8 cellular contexts compared by ENCODE assay signal in the genomic region with DNA sequence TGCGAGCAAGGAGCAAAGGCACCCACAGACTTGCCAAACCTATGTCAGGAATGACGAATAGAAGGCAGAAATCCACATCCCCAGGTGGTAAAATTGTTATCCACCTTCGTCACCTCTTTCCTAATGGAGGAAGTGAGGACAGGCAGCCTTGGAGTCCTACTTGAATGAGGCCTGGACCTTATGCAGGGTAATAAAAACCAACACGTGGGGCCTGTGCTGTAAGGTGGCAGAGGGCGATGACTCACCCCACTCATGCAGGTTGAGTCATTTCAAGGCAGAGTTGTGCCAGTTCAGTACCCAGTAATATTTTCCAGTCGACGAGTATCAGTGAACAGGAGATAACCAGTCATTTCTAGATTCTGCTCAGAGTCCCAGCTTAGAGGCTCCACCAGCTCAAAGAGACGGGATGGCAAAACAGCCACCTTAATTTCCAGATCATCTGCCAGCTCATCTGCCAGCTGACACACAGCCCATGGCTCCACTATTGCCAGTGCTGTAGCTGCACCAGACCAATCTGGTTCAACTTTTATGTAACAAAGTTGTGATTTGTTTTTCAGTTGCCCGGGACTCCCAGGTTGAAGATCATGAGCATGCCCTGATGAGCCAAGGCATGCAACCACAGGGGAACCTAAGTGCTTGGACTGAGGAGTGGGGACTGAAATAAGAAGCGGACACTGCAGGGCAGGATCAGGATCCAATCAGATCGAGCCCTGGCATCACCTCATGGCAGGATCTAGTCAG.
A peak's percentile ranks its signal among the peaks of the same experiment; 100 is the strongest.
DNase-seq lines count a peak whose midpoint lies in the region; ATAC-seq and TF ChIP-seq lines count a peak whose summit lies in the region.

No MANE protein-coding gene starts in this region.

- CTCF ChIA-PET in activated CD4-positive, alpha-beta T cell treated with anti-CD3 and anti-CD28 coated beads for 36 hours (lab: Charles Lee) = interaction anchor here (0.8 to 3.6 kb wide), 10 partner anchors 8 to 153 kb away, joined by 4 to 18 read pairs (median 9); no protein-coding TSS in a partner anchor

- POLR2A ChIA-PET in activated CD4-positive, alpha-beta T cell treated with anti-CD3 and anti-CD28 coated beads for 36 hours (lab: Charles Lee) = interaction anchor here (0.6 to 2.6 kb wide), 4 partner anchors 9 to 170 kb away, joined by 3 to 9 read pairs (median 6); no protein-coding TSS in a partner anchor

- no peak for TF ChIP-seq CTCF in mesothelial cell of epicardium (IDR thresholded peaks at IDR 0.05; ENCODE audit: unreplicated experiment)

- H3K4me3 Mint-ChIP-seq in activated CD4-positive, alpha-beta T cell treated with anti-CD3 and anti-CD28 coated beads for 36 hours = peak overlapping the region; percentile 25
- H3K4me3 Mint-ChIP-seq in mesothelial cell of epicardium = no peak overlapping the region

- ATAC-seq in GM18867 (IDR thresholded peaks at IDR 0.05; ENCODE audit: unreplicated experiment) (peak; percentile 75), HG03342 (IDR thresholded peaks at IDR 0.05; ENCODE audit: unreplicated experiment) (peak; percentile 55)
- ATAC-seq in activated CD4-positive, alpha-beta T cell treated with anti-CD3 and anti-CD28 coated beads for 36 hours = peak; percentile 77

- H3K27ac Mint-ChIP-seq in activated CD4-positive, alpha-beta T cell treated with anti-CD3 and anti-CD28 coated beads for 36 hours = peak overlapping the region; percentile 83
- H3K27ac Mint-ChIP-seq in mesothelial cell of epicardium = no peak overlapping the region

- no peaks in the 10 kb centered on the region for H3K9me3 Mint-ChIP-seq in activated CD4-positive, alpha-beta T cell treated with anti-CD3 and anti-CD28 coated beads for 36 hours (ENCODE audit: low read depth)
- no peaks in the 10 kb centered on the region for H3K9me3 Mint-ChIP-seq in mesothelial cell of epicardium

- peaks cover 83% of the 10 kb centered on the region for H3K4me1 Mint-ChIP-seq in activated CD4-positive, alpha-beta T cell treated with anti-CD3 and anti-CD28 coated beads for 36 hours
- H3K4me1 Mint-ChIP-seq in mesothelial cell of epicardium = no peaks in the 10 kb centered on the region

- H3K36me3 Mint-ChIP-seq in activated CD4-positive, alpha-beta T cell treated with anti-CD3 and anti-CD28 coated beads for 36 hours (ENCODE audit: low read depth) = no peaks in the 10 kb centered on the region
- no peaks in the 10 kb centered on the region for H3K36me3 Mint-ChIP-seq in mesothelial cell of epicardium

- no peaks in the 10 kb centered on the region for H3K27me3 Mint-ChIP-seq in activated CD4-positive, alpha-beta T cell treated with anti-CD3 and anti-CD28 coated beads for 36 hours
- no peaks in the 10 kb centered on the region for H3K27me3 Mint-ChIP-seq in mesothelial cell of epicardium (ENCODE audit: low read depth)

- peak; percentile 89 for DNase-seq in activated CD4-positive, alpha-beta T cell treated with anti-CD3 and anti-CD28 coated beads for 36 hours
- DNase-seq in dermis microvascular lymphatic vessel endothelial cell (ENCODE audit: low read depth in 2 of 2) = peak; percentile 11 to 88
- DNase-seq in pulmonary artery endothelial cell (ENCODE audit: low read depth, low spot score) = peak; percentile 50
- no peak for DNase-seq in NCI-H2171 (lab: John Stamatoyannopoulos, UW)
- no peak for DNase-seq in mesothelial cell of epicardium (ENCODE audit: low spot score in 2 of 2, unreplicated experiment in 2 of 2)
- DNase-seq in NCI-H774 (lab: John Stamatoyannopoulos, UW) = no peak

- intact Hi-C loops in activated CD4-positive, alpha-beta T cell treated with anti-CD3 and anti-CD28 coated beads for 36 hours (cut with DNase I, micrococcal nuclease) = loop anchor here (1.0 to 10.0 kb wide), 13 partner anchors 9 to 1209 kb away; a partner anchor contains a TSS

Comparison
In these comparisons a context has a peak if more than half of its experiments do, and no peak if none do; other contexts are left out.
1. DNase-seq: peak in activated CD4-positive, alpha-beta T cell treated with anti-CD3 and anti-CD28 coated beads for 36 hours (single experiment), dermis microvascular lymphatic vessel endothelial cell (2 of 2) and pulmonary artery endothelial cell (single experiment); none in NCI-H2171 (single experiment), mesothelial cell of epicardium (0 of 2) and NCI-H774 (single experiment).
2. Peak in every context shown above with its lines, with median percentiles within 50 percentile points of each other: ATAC-seq.